Comparison of ENCODE assay signal across 8 cellular contexts in the genomic region with DNA sequence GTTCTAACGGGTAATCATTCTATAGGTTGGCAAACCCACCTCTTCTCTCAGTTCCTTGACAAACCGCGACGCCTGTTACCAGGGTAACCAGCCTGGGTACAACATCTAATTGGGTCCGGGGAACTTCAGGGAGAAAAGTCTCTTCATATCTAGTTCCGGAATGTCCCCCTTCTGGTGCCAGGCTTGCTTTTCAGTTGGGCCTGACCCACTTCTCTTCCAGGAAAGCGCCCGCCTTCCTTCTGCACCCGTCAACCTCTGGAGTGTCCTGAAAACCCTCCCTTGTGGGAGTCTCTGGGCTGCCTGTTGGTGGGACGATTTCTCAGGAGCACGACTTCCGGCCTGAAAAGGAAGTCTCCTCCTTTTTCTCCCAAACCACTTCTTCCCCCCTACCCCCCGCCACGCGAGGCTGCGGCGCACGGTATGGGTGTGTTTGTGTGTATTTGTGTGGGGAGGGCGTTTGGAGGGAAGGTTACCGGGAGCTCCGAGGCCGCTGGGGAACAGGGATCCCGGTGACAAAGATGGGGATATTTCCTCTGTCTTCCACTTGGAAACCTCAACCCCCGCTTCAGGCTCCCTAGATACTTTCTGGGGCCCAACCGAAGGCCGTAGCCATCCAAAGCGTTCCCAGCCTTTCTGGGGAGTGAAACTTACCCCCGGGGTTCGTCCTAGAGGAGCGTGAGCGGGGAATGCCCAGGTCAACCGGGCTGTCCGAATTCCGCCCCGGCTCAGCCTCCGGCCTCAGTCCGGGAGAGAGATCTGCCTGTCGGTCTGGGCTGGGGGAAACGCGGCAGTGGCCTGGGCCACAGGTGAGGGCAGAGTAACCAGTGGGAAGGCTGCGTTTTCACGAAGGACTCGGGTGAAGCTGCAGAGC. TPM values are rescaled to one million over a fixed set of nuclear protein-coding genes. Genes with fewer than 3 reads are reported as not detected.
DNase-seq lines count a peak whose midpoint lies in the region; ATAC-seq and TF ChIP-seq lines count a peak whose summit lies in the region.

A gene with protein sequence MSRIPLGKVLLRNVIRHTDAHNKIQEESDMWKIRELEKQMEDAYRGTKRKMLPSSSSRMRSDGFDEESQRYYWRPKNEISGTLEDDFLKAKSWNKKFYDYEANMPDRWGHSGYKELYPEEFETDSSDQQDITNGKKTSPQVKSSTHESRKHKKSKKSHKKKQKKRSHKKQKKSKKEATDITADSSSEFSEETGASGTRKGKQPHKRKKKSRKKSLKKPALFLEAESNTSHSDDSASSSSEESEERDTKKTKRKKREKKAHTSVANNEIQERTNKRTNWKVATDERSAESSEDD (plus strand): TSS at position 359 of the 871 bp plus-strand sequence. CDS start 1,276 bp downstream, outside the sequence.
A gene with protein sequence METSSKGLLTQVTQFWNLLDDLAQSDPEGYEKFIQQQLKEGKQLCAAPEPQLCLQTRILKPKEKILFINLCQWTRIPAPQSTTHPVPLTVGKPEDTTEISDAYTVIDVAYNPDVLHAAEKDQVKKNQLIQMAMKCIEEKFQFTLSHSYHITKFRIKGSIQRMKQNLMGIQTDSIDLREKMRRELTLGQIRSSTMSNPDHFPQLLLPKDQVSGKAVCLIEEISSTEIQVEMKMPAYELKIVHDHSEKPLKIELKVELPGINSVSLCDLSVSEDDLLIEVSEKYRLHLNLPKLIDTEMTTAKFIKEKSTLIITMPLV (minus strand): TSS at position 77 of the 871 bp plus-strand sequence. CDS start 843 bp downstream, outside the sequence.

- H3K27me3 Mint-ChIP-seq in activated T-cell treated with anti-CD3 and anti-CD28 coated beads, Interleukin-2, amount 50 U/mL, for 72 hours (ENCODE audit: low read depth), result peaks cover 9% of the 10 kb centered on the region
- H3K27me3 Mint-ChIP-seq in naive B cell, result no peaks in the 10 kb centered on the region

- H3K27ac Mint-ChIP-seq in activated T-cell treated with anti-CD3 and anti-CD28 coated beads, Interleukin-2, amount 50 U/mL, for 72 hours, result peak within 1 kb of the TSS; percentile 97
- peak within 1 kb of the TSS; percentile 86 to 98 (median 97) for H3K27ac Mint-ChIP-seq in naive B cell
- peak within 1 kb of the TSS; percentile 98 for H3K27ac Mint-ChIP-seq in stimulated activated effector memory CD8-positive, alpha-beta T cell treated with anti-CD3 and anti-CD28 coated beads, Interleukin-12 subunit alpha, Interleukin-12 subunit beta, amount 100 ng/mL, for 72 hours

- ATAC-seq in GM21619 (IDR thresholded peaks at IDR 0.05; ENCODE audit: unreplicated experiment), result peak; percentile 91
- ATAC-seq in activated T-cell treated with anti-CD3 and anti-CD28 coated beads, Interleukin-2, amount 50 U/mL, for 72 hours (replicated peaks in 1 of 2), result peak; percentile 93 to 94
- peak; percentile 88 to 91 for ATAC-seq in naive B cell (ENCODE audit: low read depth in 2 of 2)
- ATAC-seq in stimulated activated effector memory CD8-positive, alpha-beta T cell treated with anti-CD3 and anti-CD28 coated beads, Interleukin-12 subunit alpha, Interleukin-12 subunit beta, amount 100 ng/mL, for 72 hours, result peak; percentile 96

- H3K4me1 Mint-ChIP-seq in activated T-cell treated with anti-CD3 and anti-CD28 coated beads, Interleukin-2, amount 50 U/mL, for 72 hours (ENCODE audit: low read depth), result peaks cover 31% of the 10 kb centered on the region
- peaks cover 22 to 27% (median 27%) of the 10 kb centered on the region in 3 donors for H3K4me1 Mint-ChIP-seq in naive B cell
- H3K4me1 Mint-ChIP-seq in stimulated activated effector memory CD8-positive, alpha-beta T cell treated with anti-CD3 and anti-CD28 coated beads, Interleukin-12 subunit alpha, Interleukin-12 subunit beta, amount 100 ng/mL, for 72 hours, result peaks cover 33% of the 10 kb centered on the region

- no peaks in the 10 kb centered on the region for H3K9me3 Mint-ChIP-seq in activated T-cell treated with anti-CD3 and anti-CD28 coated beads, Interleukin-2, amount 50 U/mL, for 72 hours
- H3K9me3 Mint-ChIP-seq in naive B cell, result no peaks in the 10 kb centered on the region
- no peaks in the 10 kb centered on the region for H3K9me3 Mint-ChIP-seq in stimulated activated effector memory CD8-positive, alpha-beta T cell treated with anti-CD3 and anti-CD28 coated beads, Interleukin-12 subunit alpha, Interleukin-12 subunit beta, amount 100 ng/mL, for 72 hours

- H3K36me3 Mint-ChIP-seq in activated T-cell treated with anti-CD3 and anti-CD28 coated beads, Interleukin-2, amount 50 U/mL, for 72 hours (ENCODE audit: insufficient read depth in 2 of 2), result peaks cover 4 to 9% of the 10 kb centered on the region in 2 donors
- peaks cover 0 to 3% of the 10 kb centered on the region in 2 donors for H3K36me3 Mint-ChIP-seq in naive B cell
- peaks cover 48% of the 10 kb centered on the region for H3K36me3 Mint-ChIP-seq in stimulated activated effector memory CD8-positive, alpha-beta T cell treated with anti-CD3 and anti-CD28 coated beads, Interleukin-12 subunit alpha, Interleukin-12 subunit beta, amount 100 ng/mL, for 72 hours

- H3K4me3 Mint-ChIP-seq in activated T-cell treated with anti-CD3 and anti-CD28 coated beads, Interleukin-2, amount 50 U/mL, for 72 hours, result peak within 1 kb of the TSS; percentile 92 to 93
- H3K4me3 Mint-ChIP-seq in naive B cell, result peak within 1 kb of the TSS; percentile 81 to 98 (median 96)
- peak within 1 kb of the TSS; percentile 89 for H3K4me3 Mint-ChIP-seq in stimulated activated effector memory CD8-positive, alpha-beta T cell treated with anti-CD3 and anti-CD28 coated beads, Interleukin-12 subunit alpha, Interleukin-12 subunit beta, amount 100 ng/mL, for 72 hours

- DNase-seq in DMS53 (lab: John Stamatoyannopoulos, UW), result peak; percentile 93
- DNase-seq in Jurkat, Clone E6-1 (ENCODE audit: low read depth, low spot score), result peak; percentile 91
- DNase-seq in activated T-cell treated with anti-CD3 and anti-CD28 coated beads, Interleukin-2, amount 50 U/mL, for 72 hours, result peak; percentile 81 to 82
- peak; percentile 93 for DNase-seq in fibroblast of gingiva (ENCODE audit: low read depth)
- peak; percentile 84 for DNase-seq in naive B cell
- DNase-seq in stimulated activated effector memory CD8-positive, alpha-beta T cell treated with anti-CD3 and anti-CD28 coated beads, Interleukin-12 subunit alpha, Interleukin-12 subunit beta, amount 100 ng/mL, for 72 hours (ENCODE audit: low spot score in 2 of 2), result peak; percentile 62 to 89

- peak within 1 kb of the TSS; percentile 89 for H3K4me3 ChIP-seq in Jurkat, Clone E6-1 (ENCODE audit: low read length)

TF ChIP-seq in PFSK-1, 5 proteins besides CTCF, POLR2A, EP300 and RAD21:
- peak; percentile 65; the same call in 1 of the 2 replicates for TF ChIP-seq SIN3A (IDR thresholded peaks at IDR 0.05; ENCODE audit: borderline replicate concordance, insufficient read depth, low read length)
- no peak for TF ChIP-seq FOXP2 (optimal IDR thresholded peaks at IDR 0.05; ENCODE audit: borderline replicate concordance, extremely low read depth, extremely low read length, insufficient read depth)
- TF ChIP-seq, protein P1, sequence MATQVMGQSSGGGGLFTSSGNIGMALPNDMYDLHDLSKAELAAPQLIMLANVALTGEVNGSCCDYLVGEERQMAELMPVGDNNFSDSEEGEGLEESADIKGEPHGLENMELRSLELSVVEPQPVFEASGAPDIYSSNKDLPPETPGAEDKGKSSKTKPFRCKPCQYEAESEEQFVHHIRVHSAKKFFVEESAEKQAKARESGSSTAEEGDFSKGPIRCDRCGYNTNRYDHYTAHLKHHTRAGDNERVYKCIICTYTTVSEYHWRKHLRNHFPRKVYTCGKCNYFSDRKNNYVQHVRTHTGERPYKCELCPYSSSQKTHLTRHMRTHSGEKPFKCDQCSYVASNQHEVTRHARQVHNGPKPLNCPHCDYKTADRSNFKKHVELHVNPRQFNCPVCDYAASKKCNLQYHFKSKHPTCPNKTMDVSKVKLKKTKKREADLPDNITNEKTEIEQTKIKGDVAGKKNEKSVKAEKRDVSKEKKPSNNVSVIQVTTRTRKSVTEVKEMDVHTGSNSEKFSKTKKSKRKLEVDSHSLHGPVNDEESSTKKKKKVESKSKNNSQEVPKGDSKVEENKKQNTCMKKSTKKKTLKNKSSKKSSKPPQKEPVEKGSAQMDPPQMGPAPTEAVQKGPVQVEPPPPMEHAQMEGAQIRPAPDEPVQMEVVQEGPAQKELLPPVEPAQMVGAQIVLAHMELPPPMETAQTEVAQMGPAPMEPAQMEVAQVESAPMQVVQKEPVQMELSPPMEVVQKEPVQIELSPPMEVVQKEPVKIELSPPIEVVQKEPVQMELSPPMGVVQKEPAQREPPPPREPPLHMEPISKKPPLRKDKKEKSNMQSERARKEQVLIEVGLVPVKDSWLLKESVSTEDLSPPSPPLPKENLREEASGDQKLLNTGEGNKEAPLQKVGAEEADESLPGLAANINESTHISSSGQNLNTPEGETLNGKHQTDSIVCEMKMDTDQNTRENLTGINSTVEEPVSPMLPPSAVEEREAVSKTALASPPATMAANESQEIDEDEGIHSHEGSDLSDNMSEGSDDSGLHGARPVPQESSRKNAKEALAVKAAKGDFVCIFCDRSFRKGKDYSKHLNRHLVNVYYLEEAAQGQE (IDR thresholded peaks at IDR 0.05; ENCODE audit: insufficient read depth in 1 of 2, low read depth in 2 of 2, low read length in 2 of 2), result 0 out of 4 replicates have a peak, but pooled peaks of 1 of the 2 experiments have one; percentile 9
- peak; percentile 79; the same call in 1 of the 2 replicates for TF ChIP-seq TAF1 (IDR thresholded peaks at IDR 0.05; ENCODE audit: borderline replicate concordance, insufficient read depth, low read length)
- peak; percentile 72; the same call in 1 of the 2 replicates for TF ChIP-seq POLR2AphosphoS5 (IDR thresholded peaks at IDR 0.05; ENCODE audit: low read depth, low read length)
TF ChIP-seq in PFSK-1: peak in this region for 4.

RNA-seq across cellular contexts. Expression of the first gene that starts in this region (rescaled TPM):
- 46.6 TPM for polyA plus RNA-seq in Jurkat, Clone E6-1 (2012; ENCODE audit: insufficient read depth, insufficient read length)
- polyA plus RNA-seq in PFSK-1 (2012; ENCODE audit: insufficient read length, low read depth), result 12.5 TPM
- 10 to 100 TPM; 23.7 to 28.7 TPM for total RNA-seq in activated T-cell treated with anti-CD3 and anti-CD28 coated beads, Interleukin-2, amount 50 U/mL, for 72 hours
- 10 to 100 TPM in 4 of 6 donors, 1 to 10 TPM in 2; 3.7 to 18.6 (median 10.7) TPM for polyA plus RNA-seq in naive B cell (ENCODE audit: low read depth in 6 of 6)

RNA-seq across cellular contexts. Expression of the second gene that starts in this region (rescaled TPM):
- 0.90 TPM for polyA plus RNA-seq in Jurkat, Clone E6-1 (2012; ENCODE audit: insufficient read depth, insufficient read length)
- polyA plus RNA-seq in PFSK-1 (2012; ENCODE audit: insufficient read length, low read depth), result 0.34 TPM
- total RNA-seq in activated T-cell treated with anti-CD3 and anti-CD28 coated beads, Interleukin-2, amount 50 U/mL, for 72 hours, result under 1 TPM; 0.36 to 0.39 TPM
- not detected for polyA plus RNA-seq in naive B cell (ENCODE audit: low read depth in 6 of 6)

Comparison
In these comparisons a context has a peak if more than half of its experiments do, and no peak if none do; other contexts are left out.
1. Peak in every context shown above with its lines: DNase-seq, ATAC-seq and H3K4me3 ChIP-seq.